In the genomic region with DNA sequence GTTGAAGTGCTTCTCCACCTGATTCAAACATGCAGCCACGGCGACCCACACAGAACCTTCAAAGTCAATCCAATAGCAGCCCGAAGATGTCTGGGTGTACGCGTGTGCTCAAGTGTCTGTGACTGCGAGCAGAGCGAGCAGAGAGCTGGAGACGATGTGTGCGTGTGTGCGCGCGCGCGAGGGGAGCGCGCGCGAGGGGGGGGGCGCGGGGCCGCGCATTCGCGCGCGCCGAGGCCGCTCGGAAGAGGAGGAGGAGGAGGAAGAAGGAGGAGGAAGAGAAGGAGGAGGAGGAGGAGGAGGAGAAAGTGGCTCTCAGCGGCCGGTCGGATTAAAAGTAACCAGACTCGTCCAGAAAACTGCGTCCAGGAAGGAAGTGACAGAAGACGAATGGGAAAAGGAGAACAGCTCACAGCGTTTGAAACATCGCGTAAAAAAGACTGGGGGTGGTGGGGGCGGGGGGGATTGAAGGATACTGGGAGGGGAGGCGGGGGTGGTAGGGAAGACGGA, we compare ENCODE assay signal across 8 cellular contexts. TPM values are rescaled to one million over a fixed set of nuclear protein-coding genes. Genes with fewer than 3 reads are reported as not detected.
DNase-seq lines count a peak whose midpoint lies in the region; ATAC-seq, FAIRE-seq and TF ChIP-seq lines count a peak whose summit lies in the region.

A gene (minus strand): TSS at position 126 of the 507 bp plus-strand sequence. CDS start 59,396 bp downstream, outside the sequence.

- no peak for TF ChIP-seq CTCF in kidney (IDR thresholded peaks at IDR 0.05; ENCODE audit: borderline replicate concordance, extremely low read depth, insufficient read depth)

- no peak for FAIRE-seq in kidney (lab: Jason Lieb, UNC)

- intact Hi-C loops in kidney (cut with DNase I) = no loop called here

- H3K9ac ChIP-seq in kidney (ENCODE audit: low read length in 2 of 2) = peak within 1 kb of the TSS; percentile 90 to 92

- no peaks in the 10 kb centered on the region for H3K27me3 ChIP-seq in SJCRH30

- peak within 1 kb of the TSS; percentile 74 for H3K27ac ChIP-seq in SJCRH30
- peak within 1 kb of the TSS; percentile 92 for H3K27ac ChIP-seq in cingulate gyrus (ENCODE audit: low read depth, low read length)
- H3K27ac ChIP-seq in kidney (ENCODE audit: low read depth in 2 of 2, low read length in 2 of 2) = peak within 1 kb of the TSS; percentile 77 to 96
- H3K27ac ChIP-seq in skin epidermis = peak within 1 kb of the TSS; percentile 45 to 91 (median 81)

- peak; percentile 29 for ATAC-seq in GM19452 (IDR thresholded peaks at IDR 0.05; ENCODE audit: unreplicated experiment)

- peak; percentile 62 for DNase-seq in COLO668 (lab: John Stamatoyannopoulos, UW; ENCODE audit: unreplicated experiment)
- DNase-seq in KG1 (lab: John Stamatoyannopoulos, UW) = peak; percentile 11
- peak; percentile 70 to 84 for DNase-seq in SJCRH30
- DNase-seq in kidney = peak; percentile 88
- DNase-seq in epidermal melanocyte (ENCODE audit: insufficient read length, low spot score) = no peak

- peaks cover 7% of the 10 kb centered on the region; the same call in 1 of the 2 replicates for H3K36me3 ChIP-seq in SJCRH30
- H3K36me3 ChIP-seq in kidney (ENCODE audit: control insufficient read depth in 1 of 2, insufficient read depth in 2 of 2, low read length in 2 of 2) = no peaks in the 10 kb centered on the region

- H3K4me3 ChIP-seq in SJCRH30 (peak within 1 kb of the TSS; percentile 67), kidney (ENCODE audit: low read length in 2 of 2) (peak within 1 kb of the TSS; percentile 70 to 96), skin epidermis (peak within 1 kb of the TSS; percentile 28 to 55 (median 46))

- H3K4me1 ChIP-seq in SJCRH30 (peaks cover 23% of the 10 kb centered on the region), kidney (ENCODE audit: control insufficient read depth in 1 of 2, insufficient read depth in 1 of 2, low read depth in 1 of 2, low read length in 2 of 2) (peaks cover 2 to 5% of the 10 kb centered on the region in 2 donors)

- no peaks in the 10 kb centered on the region for H3K9me3 ChIP-seq in SJCRH30 (replicated peaks)
- H3K9me3 ChIP-seq in kidney (ENCODE audit: control insufficient read depth in 1 of 2, low read length in 2 of 2) = no peaks in the 10 kb centered on the region

RNA-seq across cellular contexts. Expression of the gene that starts here (rescaled TPM):
- total RNA-seq in SJCRH30 (2014; rRNA removed; shearing (Covaris generic)) = 56.4 and 67.2 TPM in 2 replicates
- total RNA-seq in kidney = 75.4 TPM
- 5.3 TPM for polyA plus RNA-seq in kidney (ENCODE audit: insufficient read depth, low read depth, low replicate concordance)
